In genomic region chr12:56206373-56207166, GRCh38 we compare ENCODE assay signal across 8 cellular contexts. TPM values are rescaled to one million over a fixed set of nuclear protein-coding genes. Genes with fewer than 3 reads are reported as not detected.
DNase-seq lines count a peak whose midpoint lies in the region; ATAC-seq and TF ChIP-seq lines count a peak whose summit lies in the region.

No MANE protein-coding gene starts in this region.

- ATAC-seq in activated naive CD8-positive, alpha-beta T cell treated with anti-CD3 and anti-CD28 coated beads, Interleukin-2, amount 10 ng/mL, durations not matched to agents 7 days and 5 days (ENCODE audit: low read depth): peak; percentile 67
- ATAC-seq in left cardiac atrium (peak; percentile 67 to 71), HG03521 (IDR thresholded peaks at IDR 0.05; ENCODE audit: unreplicated experiment) (no peak), HG03460 (IDR thresholded peaks at IDR 0.05; ENCODE audit: unreplicated experiment) (no peak)

- no peak overlapping the region for H2AFZ ChIP-seq in smooth muscle cell (ENCODE audit: low read depth)

- DNase-seq in activated naive CD8-positive, alpha-beta T cell treated with anti-CD3 and anti-CD28 coated beads, Interleukin-2, amount 10 ng/mL, durations not matched to agents 7 days and 5 days: no peak
- no peak for DNase-seq in activated naive CD8-positive, alpha-beta T cell treated with anti-CD3 and anti-CD28 coated beads for 36 hours
- DNase-seq in NCI-H510A (lab: John Stamatoyannopoulos, UW): peak; percentile 31
- DNase-seq in activated naive CD4-positive, alpha-beta T cell treated with anti-CD3 and anti-CD28 coated beads for 36 hours: peak; percentile 67
- DNase-seq in left cardiac atrium: peak; percentile 54
- DNase-seq in smooth muscle cell (lab: John Stamatoyannopoulos, UW; ENCODE audit: unreplicated experiment): no peak

- no peak overlapping the region for H3K4me3 Mint-ChIP-seq in activated naive CD8-positive, alpha-beta T cell treated with anti-CD3 and anti-CD28 coated beads, Interleukin-2, amount 10 ng/mL, durations not matched to agents 7 days and 5 days
- no peak overlapping the region for H3K4me3 Mint-ChIP-seq in activated naive CD8-positive, alpha-beta T cell treated with anti-CD3 and anti-CD28 coated beads for 36 hours
- H3K4me3 Mint-ChIP-seq in activated naive CD4-positive, alpha-beta T cell treated with anti-CD3 and anti-CD28 coated beads for 36 hours: no peak overlapping the region

- H3F3A ChIP-seq in smooth muscle cell (ENCODE audit: low read depth): peaks cover 21% of the 10 kb centered on the region

- no peak overlapping the region for H3K4me2 ChIP-seq in smooth muscle cell

- H3K27me3 Mint-ChIP-seq in activated naive CD8-positive, alpha-beta T cell treated with anti-CD3 and anti-CD28 coated beads, Interleukin-2, amount 10 ng/mL, durations not matched to agents 7 days and 5 days: no peaks in the 10 kb centered on the region
- no peaks in the 10 kb centered on the region for H3K27me3 Mint-ChIP-seq in activated naive CD8-positive, alpha-beta T cell treated with anti-CD3 and anti-CD28 coated beads for 36 hours
- H3K27me3 Mint-ChIP-seq in activated naive CD4-positive, alpha-beta T cell treated with anti-CD3 and anti-CD28 coated beads for 36 hours (ENCODE audit: low read depth): no peaks in the 10 kb centered on the region

- intact Hi-C loops in activated naive CD4-positive, alpha-beta T cell treated with anti-CD3 and anti-CD28 coated beads for 36 hours (cut with micrococcal nuclease): loop anchor here (1.0 to 2.0 kb wide), 3 partner anchors 18 to 258 kb away; partner anchors contain the start of genes ANKRD52 and NABP2
- intact Hi-C loops in left cardiac atrium (cut with DNase I): no loop called here

- H3K4me1 ChIP-seq in smooth muscle cell (ENCODE audit: low read depth): no peaks in the 10 kb centered on the region

- no peaks in the 10 kb centered on the region for H3K79me2 ChIP-seq in smooth muscle cell (ENCODE audit: low read depth)

- H3K9ac ChIP-seq in smooth muscle cell (ENCODE audit: low read depth): no peak overlapping the region

- H3K4me3 ChIP-seq in smooth muscle cell: no peak overlapping the region

- peak overlapping the region; percentile 25 for H3K27ac ChIP-seq in smooth muscle cell (ENCODE audit: low read depth)

- peaks cover 1% of the 10 kb centered on the region for H3K4me1 Mint-ChIP-seq in activated naive CD8-positive, alpha-beta T cell treated with anti-CD3 and anti-CD28 coated beads, Interleukin-2, amount 10 ng/mL, durations not matched to agents 7 days and 5 days
- H3K4me1 Mint-ChIP-seq in activated naive CD8-positive, alpha-beta T cell treated with anti-CD3 and anti-CD28 coated beads for 36 hours: no peaks in the 10 kb centered on the region
- H3K4me1 Mint-ChIP-seq in activated naive CD4-positive, alpha-beta T cell treated with anti-CD3 and anti-CD28 coated beads for 36 hours (ENCODE audit: low read depth): peaks cover 2% of the 10 kb centered on the region

- CTCF ChIA-PET in activated naive CD4-positive, alpha-beta T cell treated with anti-CD3 and anti-CD28 coated beads for 36 hours (lab: Charles Lee): interaction anchor here (0.6 to 5.2 kb wide), 12 partner anchors 10 to 256 kb away, joined by 3 to 40 read pairs (median 6); partner anchors contain the start of genes ANKRD52, COQ10A, RNF41 and SMARCC2

- POLR2A ChIA-PET in activated naive CD8-positive, alpha-beta T cell treated with anti-CD3 and anti-CD28 coated beads, Interleukin-2, amount 10 ng/mL, durations not matched to agents 7 days and 5 days (lab: Charles Lee): interaction anchor here (0.6 to 3.6 kb wide), 2 partner anchors 15 to 257 kb away, joined by 3 to 14 read pairs; partner anchors contain the start of gene RNF41

- no peak overlapping the region for H3K27ac Mint-ChIP-seq in activated naive CD8-positive, alpha-beta T cell treated with anti-CD3 and anti-CD28 coated beads, Interleukin-2, amount 10 ng/mL, durations not matched to agents 7 days and 5 days
- no peak overlapping the region for H3K27ac Mint-ChIP-seq in activated naive CD8-positive, alpha-beta T cell treated with anti-CD3 and anti-CD28 coated beads for 36 hours
- no peak overlapping the region for H3K27ac Mint-ChIP-seq in activated naive CD4-positive, alpha-beta T cell treated with anti-CD3 and anti-CD28 coated beads for 36 hours

- no peaks in the 10 kb centered on the region for H4K20me1 ChIP-seq in smooth muscle cell (ENCODE audit: low read depth)

- peaks cover 3% of the 10 kb centered on the region for H3K36me3 ChIP-seq in smooth muscle cell (ENCODE audit: low read depth)

- H3K27me3 ChIP-seq in smooth muscle cell (ENCODE audit: low read depth): no peaks in the 10 kb centered on the region

- peaks cover 15% of the 10 kb centered on the region for H3K36me3 Mint-ChIP-seq in activated naive CD8-positive, alpha-beta T cell treated with anti-CD3 and anti-CD28 coated beads, Interleukin-2, amount 10 ng/mL, durations not matched to agents 7 days and 5 days
- H3K36me3 Mint-ChIP-seq in activated naive CD8-positive, alpha-beta T cell treated with anti-CD3 and anti-CD28 coated beads for 36 hours: peaks cover 10% of the 10 kb centered on the region
- H3K36me3 Mint-ChIP-seq in activated naive CD4-positive, alpha-beta T cell treated with anti-CD3 and anti-CD28 coated beads for 36 hours (ENCODE audit: low read depth): peaks cover 19% of the 10 kb centered on the region

- no peaks in the 10 kb centered on the region for H3K9me3 ChIP-seq in smooth muscle cell (replicated peaks; ENCODE audit: low read depth)

- no peaks in the 10 kb centered on the region for H3K9me3 Mint-ChIP-seq in activated naive CD8-positive, alpha-beta T cell treated with anti-CD3 and anti-CD28 coated beads, Interleukin-2, amount 10 ng/mL, durations not matched to agents 7 days and 5 days
- H3K9me3 Mint-ChIP-seq in activated naive CD8-positive, alpha-beta T cell treated with anti-CD3 and anti-CD28 coated beads for 36 hours: no peaks in the 10 kb centered on the region
- no peaks in the 10 kb centered on the region for H3K9me3 Mint-ChIP-seq in activated naive CD4-positive, alpha-beta T cell treated with anti-CD3 and anti-CD28 coated beads for 36 hours

- TF ChIP-seq CTCF in smooth muscle cell (IDR thresholded peaks at IDR 0.05; ENCODE audit: borderline replicate concordance, insufficient read depth, poor library complexity, severe bottlenecking): peak; percentile 45

- 77% methylated on average over 15 of the region's 15 CpGs for whole genome bisulfite sequencing in smooth muscle cell (ENCODE audit: low lambda C conversion rate)

RNA-seq across cellular contexts. Expression of gene RNF41, which starts 15.2 kb away (rescaled TPM):
- 10 to 100 TPM; 36.1 to 38.1 TPM for total RNA-seq in activated naive CD8-positive, alpha-beta T cell treated with anti-CD3 and anti-CD28 coated beads, Interleukin-2, amount 10 ng/mL, durations not matched to agents 7 days and 5 days
- 10 to 100 TPM; 26.4 to 31.2 TPM for total RNA-seq in activated naive CD8-positive, alpha-beta T cell treated with anti-CD3 and anti-CD28 coated beads for 36 hours
- total RNA-seq in activated naive CD4-positive, alpha-beta T cell treated with anti-CD3 and anti-CD28 coated beads for 36 hours: 10 to 100 TPM; 26.0 TPM
- total RNA-seq in left cardiac atrium (10 to 100 TPM; 42.8 to 49.4 TPM), smooth muscle cell (46.1 and 65.2 TPM in 2 replicates)
- 19.4 and 22.2 TPM in 2 replicates for polyA plus RNA-seq in smooth muscle cell

RNA-seq across cellular contexts. Expression of gene SMARCC2, which starts 17.3 kb away (rescaled TPM):
- total RNA-seq in activated naive CD8-positive, alpha-beta T cell treated with anti-CD3 and anti-CD28 coated beads, Interleukin-2, amount 10 ng/mL, durations not matched to agents 7 days and 5 days: 100 to 1,000 TPM; 162 to 174 TPM
- 10 to 100 TPM; 78.5 to 92.6 TPM for total RNA-seq in activated naive CD8-positive, alpha-beta T cell treated with anti-CD3 and anti-CD28 coated beads for 36 hours
- total RNA-seq in activated naive CD4-positive, alpha-beta T cell treated with anti-CD3 and anti-CD28 coated beads for 36 hours: 10 to 100 TPM; 75.8 to 79.0 TPM
- total RNA-seq in left cardiac atrium (10 to 100 TPM; 65.2 to 68.5 TPM), smooth muscle cell (28.2 and 43.8 TPM in 2 replicates)
- polyA plus RNA-seq in smooth muscle cell: 32.2 and 39.2 TPM in 2 replicates

RNA-seq across cellular contexts. Expression of gene NABP2, which starts 17.6 kb away (rescaled TPM):
- 10 to 100 TPM; 43.4 to 47.1 TPM for total RNA-seq in activated naive CD8-positive, alpha-beta T cell treated with anti-CD3 and anti-CD28 coated beads, Interleukin-2, amount 10 ng/mL, durations not matched to agents 7 days and 5 days
- 10 to 100 TPM; 81.2 to 84.5 TPM for total RNA-seq in activated naive CD8-positive, alpha-beta T cell treated with anti-CD3 and anti-CD28 coated beads for 36 hours
- total RNA-seq in activated naive CD4-positive, alpha-beta T cell treated with anti-CD3 and anti-CD28 coated beads for 36 hours: 10 to 100 TPM; 57.4 to 59.0 TPM
- total RNA-seq in left cardiac atrium (10 to 100 TPM; 19.4 to 21.7 TPM), smooth muscle cell (20.9 and 33.8 TPM in 2 replicates)
- polyA plus RNA-seq in smooth muscle cell: 14.2 and 16.4 TPM in 2 replicates

RNA-seq across cellular contexts. Expression of gene SLC39A5, which starts 23.3 kb away (rescaled TPM):
- total RNA-seq in activated naive CD8-positive, alpha-beta T cell treated with anti-CD3 and anti-CD28 coated beads, Interleukin-2, amount 10 ng/mL, durations not matched to agents 7 days and 5 days: 1 to 10 TPM in 1 of 2 experiments, not detected in 1; 1.4 TPM
- under 1 TPM; 0.44 to 0.49 TPM for total RNA-seq in activated naive CD8-positive, alpha-beta T cell treated with anti-CD3 and anti-CD28 coated beads for 36 hours
- total RNA-seq in activated naive CD4-positive, alpha-beta T cell treated with anti-CD3 and anti-CD28 coated beads for 36 hours: 1 to 10 TPM in 1 of 2 experiments, under 1 TPM in 1; 0.98 to 1.8 TPM
- not detected for total RNA-seq in left cardiac atrium
- total RNA-seq in smooth muscle cell: 0.36 and 0.99 TPM in 2 replicates
- not detected in 2 replicates for polyA plus RNA-seq in smooth muscle cell

RNA-seq across cellular contexts. Expression of gene MYL6, which starts 48.4 kb away (rescaled TPM):
- total RNA-seq in activated naive CD8-positive, alpha-beta T cell treated with anti-CD3 and anti-CD28 coated beads, Interleukin-2, amount 10 ng/mL, durations not matched to agents 7 days and 5 days: 1,000 to 10,000 TPM; 1,083 to 1,169 TPM
- 100 to 1,000 TPM; 751 to 777 TPM for total RNA-seq in activated naive CD8-positive, alpha-beta T cell treated with anti-CD3 and anti-CD28 coated beads for 36 hours
- 100 to 1,000 TPM; 841 to 868 TPM for total RNA-seq in activated naive CD4-positive, alpha-beta T cell treated with anti-CD3 and anti-CD28 coated beads for 36 hours
- total RNA-seq in left cardiac atrium: 1,000 to 10,000 TPM; 1,071 to 1,319 TPM
- 2,329 and 2,776 TPM in 2 replicates for total RNA-seq in smooth muscle cell
- polyA plus RNA-seq in smooth muscle cell: 4,165 and 4,181 TPM in 2 replicates

Comparison
In these comparisons a context has a peak if more than half of its experiments do, and no peak if none do; other contexts are left out.
1. ATAC-seq: peak in activated naive CD8-positive, alpha-beta T cell treated with anti-CD3 and anti-CD28 coated beads, Interleukin-2, amount 10 ng/mL, durations not matched to agents 7 days and 5 days (single experiment) and left cardiac atrium (2 of 2); none in HG03521 (single experiment) and HG03460 (single experiment).
2. DNase-seq: peak in NCI-H510A (single experiment), activated naive CD4-positive, alpha-beta T cell treated with anti-CD3 and anti-CD28 coated beads for 36 hours (single experiment) and left cardiac atrium (single experiment); none in activated naive CD8-positive, alpha-beta T cell treated with anti-CD3 and anti-CD28 coated beads, Interleukin-2, amount 10 ng/mL, durations not matched to agents 7 days and 5 days (single experiment), activated naive CD8-positive, alpha-beta T cell treated with anti-CD3 and anti-CD28 coated beads for 36 hours (single experiment) and smooth muscle cell (single experiment).